In the genomic region with DNA sequence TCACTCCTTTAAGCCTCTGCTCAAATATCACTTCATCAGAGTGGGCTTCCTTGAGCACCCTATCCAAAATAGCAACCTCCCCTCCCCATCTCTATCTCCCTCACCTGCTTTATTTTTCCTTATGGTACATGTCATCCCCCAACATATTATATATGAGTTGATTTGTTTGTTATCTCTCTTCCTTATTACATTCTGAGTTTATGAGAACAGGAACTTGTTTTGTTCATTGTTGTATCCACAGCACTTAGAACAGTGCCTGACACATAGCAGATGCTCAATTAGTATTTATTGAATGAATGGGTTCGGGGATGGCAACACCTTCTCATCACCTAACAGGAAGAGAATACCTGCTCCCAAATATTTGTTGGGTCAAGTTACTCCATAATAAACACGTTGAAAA, we compare ENCODE assay signal across 32 cellular contexts. TPM values are rescaled to one million over a fixed set of nuclear protein-coding genes. Genes with fewer than 3 reads are reported as not detected.
"Had no signal": no experiment of that assay in that cellular context is flagged by ENCODE, and none has a peak within 500 bp of the region (broad histone marks: within the 10 kb centered on the region; RNA-seq: fewer than 3 reads in every experiment).

No MANE protein-coding gene starts in this region.

- H3K4me3 ChIP-seq: heart right ventricle, left lung, lower lobe of right lung, ovary, right atrium auricular region, right lobe of liver, suprapubic skin, thoracic aorta, tibial artery, upper lobe of right lung, vagina had no signal

- H3K4me3 Mint-ChIP-seq: naive B cell; natural killer cell; stimulated activated naive CD8-positive, alpha-beta T cell treated with anti-CD3 and anti-CD28 coated beads, Interleukin-15, Interleukin-2, amounts not matched to agents 100 ng/mL and 50 ng/mL, for 24 hours had no signal

- H3K36me3 Mint-ChIP-seq: naive B cell, natural killer cell had no signal

- H3K27me3 ChIP-seq: ovary, right atrium auricular region, right lobe of liver, upper lobe of right lung, vagina had no signal

- H3K36me3 ChIP-seq: heart right ventricle, left lung, lower lobe of right lung, ovary, right atrium auricular region, right lobe of liver, suprapubic skin, thoracic aorta, tibial artery, upper lobe of right lung, vagina had no signal

- H3K4me1 ChIP-seq: heart right ventricle, left lung, lower lobe of right lung, right atrium auricular region, suprapubic skin, tibial artery, upper lobe of right lung, vagina had no signal

- ATAC-seq: heart right ventricle, left cardiac atrium, left lung, lower lobe of right lung, natural killer cell, right lobe of liver, upper lobe of right lung had no signal

- H3K27ac Mint-ChIP-seq: natural killer cell; progenitor cell of endocrine pancreas; stimulated activated naive CD8-positive, alpha-beta T cell treated with anti-CD3 and anti-CD28 coated beads, Interleukin-15, Interleukin-2, amounts not matched to agents 100 ng/mL and 50 ng/mL, for 24 hours had no signal

- DNase-seq: heart right ventricle; hippocampal formation; kidney glomerular epithelial cell; left cardiac atrium; left lung; lower lobe of right lung; mammary epithelial cell; mesenchymal stem cell; naive B cell; natural killer cell; ovary; right lobe of liver; stimulated activated CD4-positive, alpha-beta T cell treated with anti-CD3 and anti-CD28 coated beads, Interleukin-12 subunit alpha, Interleukin-12 subunit beta, amount 100 ng/mL, for 4 hours; stimulated activated CD4-positive, alpha-beta T cell treated with anti-CD3 and anti-CD28 coated beads, Interleukin-15, amount 100 ng/mL, for 24 hours; stimulated activated CD4-positive, alpha-beta T cell treated with anti-CD3 and anti-CD28 coated beads, Interleukin-2, amount 100 ng/mL, for 24 hours; stimulated activated CD4-positive, alpha-beta T cell treated with anti-CD3 and anti-CD28 coated beads, Interleukin-4, amount 100 ng/mL, for 1 hour; stimulated activated naive CD4-positive, alpha-beta T cell; tibial artery; upper lobe of right lung had no signal

- H3K9me3 ChIP-seq: heart right ventricle, left lung, lower lobe of right lung, ovary, right atrium auricular region, right lobe of liver, suprapubic skin, thoracic aorta, tibial artery, upper lobe of right lung, vagina had no signal

- H3K4me1 Mint-ChIP-seq: natural killer cell had no signal

- H3K27ac ChIP-seq: heart right ventricle, left lung, lower lobe of right lung, ovary, right atrium auricular region, right lobe of liver, suprapubic skin, thoracic aorta, tibial artery, upper lobe of right lung, vagina had no signal

- H3K9me3 Mint-ChIP-seq: naive B cell; natural killer cell; stimulated activated naive CD8-positive, alpha-beta T cell treated with anti-CD3 and anti-CD28 coated beads, Interleukin-15, Interleukin-2, amounts not matched to agents 100 ng/mL and 50 ng/mL, for 24 hours had no signal

RNA-seq across cellular contexts. Expression of a gene that starts 24.6 kb away (rescaled TPM):
- total RNA-seq: natural killer cell had no signal

RNA-seq across cellular contexts. Expression of a gene that starts 57.6 kb away (rescaled TPM):
- total RNA-seq: heart right ventricle, left cardiac atrium, left lung, lower lobe of right lung, mammary epithelial cell, natural killer cell, omental fat pad, ovary, progenitor cell of endocrine pancreas, pulmonary artery endothelial cell, renal cortical epithelial cell, skeletal muscle tissue, subcutaneous adipose tissue, suprapubic skin, thoracic aorta, upper lobe of right lung, vagina had no signal
- polyA plus RNA-seq: heart right ventricle, keratinocyte, mammary epithelial cell, neural cell, ovary had no signal
